2 cellular contexts compared by ENCODE assay signal in the genomic region with DNA sequence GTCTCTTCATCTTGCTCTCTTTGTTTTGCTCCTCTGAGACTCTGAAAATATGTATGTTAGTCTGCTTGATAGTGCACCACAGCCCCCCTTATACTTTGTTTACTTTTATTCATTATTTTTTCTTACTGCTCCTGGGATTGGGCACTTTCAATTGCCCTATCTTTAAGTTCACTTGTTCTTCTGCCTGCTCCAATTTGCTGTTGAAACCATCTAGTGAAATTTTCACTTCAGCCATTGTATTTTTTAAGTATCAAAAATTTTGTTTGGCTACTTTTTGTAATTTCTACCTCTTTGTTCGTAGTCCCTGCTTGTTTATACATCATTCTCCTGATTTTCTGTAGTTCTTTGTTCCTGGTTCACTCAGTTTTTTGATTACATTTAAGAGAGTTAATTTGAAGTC.
TF ChIP-seq lines count a peak whose summit lies in the region.

No MANE protein-coding gene starts in this region.

TF ChIP-seq in HepG2, 621 proteins besides CTCF, POLR2A, EP300 and RAD21:
- TF ChIP-seq, protein P1, sequence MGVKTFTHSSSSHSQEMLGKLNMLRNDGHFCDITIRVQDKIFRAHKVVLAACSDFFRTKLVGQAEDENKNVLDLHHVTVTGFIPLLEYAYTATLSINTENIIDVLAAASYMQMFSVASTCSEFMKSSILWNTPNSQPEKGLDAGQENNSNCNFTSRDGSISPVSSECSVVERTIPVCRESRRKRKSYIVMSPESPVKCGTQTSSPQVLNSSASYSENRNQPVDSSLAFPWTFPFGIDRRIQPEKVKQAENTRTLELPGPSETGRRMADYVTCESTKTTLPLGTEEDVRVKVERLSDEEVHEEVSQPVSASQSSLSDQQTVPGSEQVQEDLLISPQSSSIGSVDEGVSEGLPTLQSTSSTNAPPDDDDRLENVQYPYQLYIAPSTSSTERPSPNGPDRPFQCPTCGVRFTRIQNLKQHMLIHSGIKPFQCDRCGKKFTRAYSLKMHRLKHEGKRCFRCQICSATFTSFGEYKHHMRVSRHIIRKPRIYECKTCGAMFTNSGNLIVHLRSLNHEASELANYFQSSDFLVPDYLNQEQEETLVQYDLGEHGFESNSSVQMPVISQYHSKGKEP (CRISPR knock-in tag; IDR thresholded peaks at IDR 0.05), result no peak
- TF ChIP-seq WIZ (CRISPR knock-in tag; IDR thresholded peaks at IDR 0.05), result no peak
- TF ChIP-seq ZNF160 (CRISPR knock-in tag; IDR thresholded peaks at IDR 0.05), result peak; percentile 96

TF ChIP-seq in K562, 482 proteins besides CTCF, POLR2A, EP300 and RAD21:
- peak; percentile 32; the same call in 1 of the 2 replicates for TF ChIP-seq TRIM28 (IDR thresholded peaks at IDR 0.05)
- TF ChIP-seq TAF15 (IDR thresholded peaks at IDR 0.05; ENCODE audit: low read depth, low read length), result no peak
